24 cellular contexts compared by ENCODE assay signal in the genomic region with DNA sequence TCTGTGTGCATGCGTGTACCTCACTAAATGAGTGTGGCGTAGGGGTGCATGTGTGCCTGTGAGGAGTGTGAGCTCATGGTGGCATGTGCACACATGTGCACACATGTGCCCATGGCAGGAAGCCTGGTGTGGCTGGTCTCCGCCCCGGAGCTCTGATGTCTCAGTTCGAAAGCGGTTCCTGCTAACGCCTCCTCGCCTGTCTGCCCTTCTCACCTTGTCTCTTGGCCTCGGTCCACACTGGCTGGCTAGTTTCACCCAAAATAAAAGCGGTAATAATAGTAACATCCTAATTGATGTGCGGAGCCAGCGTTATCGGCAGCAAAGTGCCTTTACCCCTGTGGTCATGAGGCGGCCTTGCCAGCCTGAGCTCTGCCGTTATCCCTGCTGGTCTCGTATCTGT.
"Had no signal": no experiment of that assay in that cellular context is flagged by ENCODE, and none has a peak within 500 bp of the region (broad histone marks: within the 10 kb centered on the region; RNA-seq: fewer than 3 reads in every experiment).

No MANE protein-coding gene starts in this region.

- H3K27me3 ChIP-seq: brain microvascular endothelial cell, cardiac muscle cell, Peyer's patch, SJSA1 had no signal

- H3K4me1 ChIP-seq: Peyer's patch had no signal

- ATAC-seq: activated CD8-positive, alpha-beta memory T cell treated with anti-CD3 and anti-CD28 coated beads, Interleukin-2, amount 10 ng/mL, durations not matched to agents 7 days and 5 days; activated T-helper 17 cell treated with anti-CD3 and anti-CD28 coated beads, Interleukin-2, amount 50 U/mL, for 72 hours; SK-N-SH treated with all-trans-retinoic acid at 6 μM for 48 hours had no signal

- H3K4me3 ChIP-seq: cardiac muscle cell, Peyer's patch, SJSA1 had no signal

- H3K27ac ChIP-seq: brain microvascular endothelial cell, cardiac muscle cell, Peyer's patch, SJSA1 had no signal

- DNase-seq: activated CD4-positive, alpha-beta T cell treated with anti-CD3 and anti-CD28 coated beads, Interleukin-2, amount 10 ng/mL, durations not matched to agents 24 days and 14 days; activated CD4-positive, alpha-beta T cell treated with anti-CD3 and anti-CD28 coated beads, Interleukin-2, amount 50 U/mL, for 48 hours; activated CD4-positive, CD25-positive, alpha-beta regulatory T cell treated with anti-CD3 and anti-CD28 coated beads, Interleukin-2, amount 50 U/mL, for 72 hours; activated CD8-positive, alpha-beta memory T cell treated with anti-CD3 and anti-CD28 coated beads, Interleukin-2, amount 10 ng/mL, durations not matched to agents 7 days and 5 days; activated gamma-delta T cell; activated naive CD4-positive, alpha-beta T cell treated with anti-CD3 and anti-CD28 coated beads, Interleukin-2, amount 10 ng/mL, durations not matched to agents 7 days and 5 days; activated naive CD8-positive, alpha-beta T cell treated with anti-CD3 and anti-CD28 coated beads for 36 hours; activated T-cell treated with anti-CD3 and anti-CD28 coated beads, Interleukin-2, amount 50 U/mL, for 48 hours; brain microvascular endothelial cell; Kasumi-1; NCI-H1092; NCI-H1417; NCI-H1930; NCI-H2171; NCI-H2227 treated with DMSO at 0.1 percent for 48 hours; NCI-H446 treated with DMSO at 0.1 percent for 48 hours; NCI-H524 treated with DMSO at 0.1 percent for 48 hours; NCI-H82; Peyer's patch; SHP77 had no signal

- H3K36me3 ChIP-seq: brain microvascular endothelial cell, cardiac muscle cell, Peyer's patch had no signal

- H3K9me3 ChIP-seq: Peyer's patch, SJSA1 had no signal
